Comparison of ENCODE assay signal across 8 cellular contexts in the genomic region with DNA sequence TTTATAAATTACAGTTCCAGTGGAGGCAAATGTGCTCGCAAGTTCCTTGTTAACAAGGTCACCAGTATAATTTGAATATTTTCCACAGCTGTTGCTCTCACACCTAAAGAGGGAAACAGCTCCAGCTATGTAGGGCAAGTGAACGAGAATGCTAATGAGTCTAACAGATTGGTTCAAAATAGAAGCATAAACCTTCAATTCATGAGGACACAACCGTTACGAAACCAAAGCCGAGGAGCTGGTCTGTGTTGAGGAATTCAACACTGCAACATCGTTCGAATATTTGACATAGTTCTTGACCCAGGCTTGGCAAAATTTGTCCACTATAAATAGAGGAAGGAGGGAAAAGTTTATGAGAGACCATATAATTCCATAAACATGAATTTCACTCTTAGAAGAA.
A peak's percentile ranks its signal among the peaks of the same experiment; 100 is the strongest.
DNase-seq lines count a peak whose midpoint lies in the region; ATAC-seq, FAIRE-seq and TF ChIP-seq lines count a peak whose summit lies in the region.

No MANE protein-coding gene starts in this region.

- H2AK5ac ChIP-seq in mesendoderm (ENCODE audit: low read length), result no peak overlapping the region

- H3K27ac ChIP-seq in mesendoderm (ENCODE audit: low read depth, low read length) (no peak overlapping the region), small intestine (ENCODE audit: low read depth in 1 of 2, low read length in 1 of 2) (no peak overlapping the region)

- H3K27me3 ChIP-seq in adipocyte (replicated peaks; ENCODE audit: control insufficient read depth, insufficient read depth, low read length), result no peaks in the 10 kb centered on the region
- H3K27me3 ChIP-seq in mesendoderm (ENCODE audit: insufficient read depth, low read length, poor library complexity), result no peaks in the 10 kb centered on the region
- H3K27me3 ChIP-seq in small intestine (ENCODE audit: control insufficient read depth in 2 of 2, insufficient read depth in 2 of 2, low read length in 2 of 2), result no peaks in the 10 kb centered on the region

- no peak overlapping the region for H4K5ac ChIP-seq in mesendoderm (ENCODE audit: low read length)

- H3K23ac ChIP-seq in mesendoderm (ENCODE audit: low read length), result no peak overlapping the region

- no peak overlapping the region for H3K4ac ChIP-seq in mesendoderm (ENCODE audit: low read depth, low read length)

- no CpG with 5 or more reads among the region's 7 CpGs for WGBS in mesendoderm (ENCODE audit: extremely low coverage, insufficient coverage, low lambda C conversion rate)
- whole genome bisulfite sequencing in small intestine, 3 donors, result 49 to 79% (median 68%) methylated on average over 7 of the region's 7 CpGs

- H3K56ac ChIP-seq in mesendoderm (ENCODE audit: low read length), result no peak overlapping the region

- no peak for TF ChIP-seq CTCF in GM10266 (IDR thresholded peaks at IDR 0.05; ENCODE audit: control insufficient read depth, insufficient read depth, low read depth, missing control alignments)

- no peak overlapping the region for H2BK120ac ChIP-seq in mesendoderm (ENCODE audit: low read depth, low read length)

- peak; percentile 55 for ATAC-seq in HG02759 (IDR thresholded peaks at IDR 0.05; ENCODE audit: unreplicated experiment)

- no peaks in the 10 kb centered on the region for H3K36me3 ChIP-seq in adipocyte (ENCODE audit: control insufficient read depth, insufficient read depth, low read length, severe bottlenecking)
- no peaks in the 10 kb centered on the region for H3K36me3 ChIP-seq in mesendoderm (ENCODE audit: control insufficient read depth, insufficient read depth, low read length)
- no peaks in the 10 kb centered on the region for H3K36me3 ChIP-seq in small intestine (ENCODE audit: control insufficient read depth in 2 of 2, insufficient read depth in 2 of 2, low read length in 2 of 2)

- H3K9ac ChIP-seq in adipocyte (ENCODE audit: low read length) (peak overlapping the region; percentile 17), mesendoderm (ENCODE audit: low read length) (no peak overlapping the region)

- no peak for FAIRE-seq in small intestine (lab: Jason Lieb, UNC)

- H3K4me3 ChIP-seq in adipocyte (ENCODE audit: low read length) (peak overlapping the region; percentile 47), mesendoderm (ENCODE audit: low read length) (no peak overlapping the region), small intestine (ENCODE audit: low read depth in 1 of 2, low read length in 2 of 2) (no peak overlapping the region)

- no peaks in the 10 kb centered on the region for H3K79me2 ChIP-seq in mesendoderm (ENCODE audit: control insufficient read depth, insufficient read depth, low read length)

- no peaks in the 10 kb centered on the region for H3K79me1 ChIP-seq in mesendoderm (ENCODE audit: low read length)

- DNase-seq in GM10266 (ENCODE audit: extremely low spot score) (peak; percentile 12), adipocyte (ENCODE audit: low read depth) (peak; percentile 83), mesendoderm (peak; percentile 48), NCI-H2196 (lab: John Stamatoyannopoulos, UW; ENCODE audit: unreplicated experiment) (no peak), glomerular visceral epithelial cell (ENCODE audit: extremely low spot score) (no peak), small intestine (no peak)
- DNase-seq in stimulated activated CD4-positive, alpha-beta T cell treated with anti-CD3 and anti-CD28 coated beads, Interleukin-1b, Interleukin-23, amount 100 ng/mL, for 48 hours, result no peak

- no peak overlapping the region for H3K18ac ChIP-seq in mesendoderm (ENCODE audit: low read length)

- H2BK15ac ChIP-seq in mesendoderm (replicated peaks; ENCODE audit: low read depth), result no peak overlapping the region

- no peak overlapping the region for H4K8ac ChIP-seq in mesendoderm (ENCODE audit: low read depth, low read length)

- peaks cover 21% of the 10 kb centered on the region for H3K4me1 ChIP-seq in adipocyte (ENCODE audit: control insufficient read depth, insufficient read depth, low read length)
- H3K4me1 ChIP-seq in mesendoderm (ENCODE audit: control insufficient read depth, low read depth, low read length), result no peaks in the 10 kb centered on the region
- H3K4me1 ChIP-seq in small intestine (ENCODE audit: control insufficient read depth in 2 of 2, insufficient read depth in 1 of 2, low read depth in 1 of 2, low read length in 1 of 2), result no peaks in the 10 kb centered on the region

- H2BK5ac ChIP-seq in mesendoderm (ENCODE audit: low read length), result no peak overlapping the region

- H3K9me3 ChIP-seq in adipocyte (ENCODE audit: control insufficient read depth, low read length) (peaks cover 8% of the 10 kb centered on the region), small intestine (ENCODE audit: control insufficient read depth, low read depth) (no peaks in the 10 kb centered on the region)

- no peak overlapping the region for H3K4me2 ChIP-seq in mesendoderm (ENCODE audit: low read length)

Comparison
In these comparisons a context has a peak if more than half of its experiments do, and no peak if none do; other contexts are left out.
1. DNase-seq: peak in GM10266 (single experiment), adipocyte (single experiment) and mesendoderm (single experiment); none in stimulated activated CD4-positive, alpha-beta T cell treated with anti-CD3 and anti-CD28 coated beads, Interleukin-1b, Interleukin-23, amount 100 ng/mL, for 48 hours (single experiment), NCI-H2196 (single experiment), glomerular visceral epithelial cell (single experiment) and small intestine (single experiment).